8 cellular contexts compared by ENCODE assay signal in the genomic region with DNA sequence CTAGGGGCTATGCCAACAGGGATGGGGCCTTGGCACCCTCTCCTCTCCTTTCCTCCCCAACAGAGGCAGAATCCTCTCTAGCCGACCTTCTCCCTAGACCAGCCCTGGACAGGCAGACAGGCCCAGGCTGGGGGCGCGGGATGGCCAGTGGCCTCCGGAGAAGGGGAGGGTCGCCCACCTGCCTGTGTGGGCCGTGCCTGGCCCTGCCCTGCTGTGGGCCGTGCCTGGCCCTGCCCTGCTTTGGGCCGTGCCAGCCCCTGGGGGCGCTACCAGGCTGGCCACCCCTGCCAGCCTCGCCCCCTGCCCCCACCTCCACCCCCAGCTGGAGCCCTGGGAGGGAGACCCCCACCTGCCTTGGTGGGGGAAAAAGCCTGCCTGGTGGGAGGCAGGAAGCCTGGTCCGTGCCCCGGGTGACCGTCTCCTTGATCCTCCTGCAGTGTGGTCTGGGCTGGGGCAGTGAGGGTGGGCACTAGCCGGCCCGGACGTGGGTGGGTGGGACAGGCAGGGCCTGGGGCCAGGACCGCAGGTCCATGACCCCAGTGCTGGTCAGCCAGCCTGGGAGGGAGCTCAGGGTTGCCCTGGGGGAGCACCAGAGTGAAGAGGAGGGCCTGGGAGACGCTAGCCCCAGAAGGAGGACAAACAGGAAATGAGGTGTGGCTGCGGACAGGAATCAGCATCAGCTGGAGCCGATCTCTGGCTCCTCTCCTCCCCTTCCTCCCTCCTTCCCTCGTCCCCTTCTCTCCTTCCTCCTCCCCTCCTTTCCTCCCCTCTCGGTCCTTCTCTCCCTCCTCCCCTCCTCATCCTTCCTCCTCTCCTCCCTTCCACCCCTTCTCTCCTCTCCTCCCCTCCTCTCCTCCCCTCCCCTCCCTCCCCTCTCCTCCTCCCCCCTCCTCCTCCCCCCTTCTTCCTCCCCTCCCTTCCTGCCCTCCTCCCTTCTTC. TPM values are rescaled to one million over a fixed set of nuclear protein-coding genes. Genes with fewer than 3 reads are reported as not detected.
DNase-seq lines count a peak whose midpoint lies in the region; ATAC-seq and TF ChIP-seq lines count a peak whose summit lies in the region.

No MANE protein-coding gene starts in this region.

- peaks cover 47% of the 10 kb centered on the region for H3K4me1 Mint-ChIP-seq in activated naive CD8-positive, alpha-beta T cell (ENCODE audit: low read depth)
- peaks cover 96% of the 10 kb centered on the region for H3K4me1 Mint-ChIP-seq in stimulated activated naive CD8-positive, alpha-beta T cell treated with anti-CD3 and anti-CD28 coated beads, Interleukin-15, amount 100 ng/mL, for 72 hours

- no peaks in the 10 kb centered on the region for H3K27me3 ChIP-seq in Karpas-422 (ENCODE audit: low read length)
- H3K27me3 ChIP-seq in right atrium auricular region: no peaks in the 10 kb centered on the region

- no peak overlapping the region; the same call in 1 of the 2 replicates for H2AFZ ChIP-seq in Karpas-422 (ENCODE audit: low read length)

- H3K9me3 ChIP-seq in Karpas-422 (ENCODE audit: low read length) (no peaks in the 10 kb centered on the region), right atrium auricular region (no peaks in the 10 kb centered on the region)

- H3K36me3 Mint-ChIP-seq in activated naive CD8-positive, alpha-beta T cell: no peaks in the 10 kb centered on the region

- H3K27ac ChIP-seq in Karpas-422 (ENCODE audit: low read length) (peak overlapping the region; percentile 35), right atrium auricular region (peak overlapping the region; percentile 94 to 99)

- peak overlapping the region; percentile 73 for H3K27ac Mint-ChIP-seq in activated naive CD8-positive, alpha-beta T cell
- H3K27ac Mint-ChIP-seq in stimulated activated naive CD8-positive, alpha-beta T cell treated with anti-CD3 and anti-CD28 coated beads, Interleukin-15, amount 100 ng/mL, for 72 hours: peak overlapping the region; percentile 97

- peak overlapping the region; percentile 60 for H3K9ac ChIP-seq in Karpas-422 (ENCODE audit: low read length)

- H3K4me1 ChIP-seq in Karpas-422 (ENCODE audit: low read length) (peaks cover 66% of the 10 kb centered on the region), right atrium auricular region (peaks cover 0 to 83% of the 10 kb centered on the region in 2 donors)

- no peak for ATAC-seq in stimulated activated naive CD8-positive, alpha-beta T cell treated with anti-CD3 and anti-CD28 coated beads, Interleukin-15, amount 100 ng/mL, for 72 hours
- ATAC-seq in GM19467 (IDR thresholded peaks at IDR 0.05; ENCODE audit: unreplicated experiment): no peak

- no peaks in the 10 kb centered on the region for H3K9me2 ChIP-seq in Karpas-422 (replicated peaks; ENCODE audit: insufficient read depth, low read length)

- peak overlapping the region; percentile 45 for H3K4me2 ChIP-seq in Karpas-422 (ENCODE audit: low read depth, low read length, poor library complexity, severe bottlenecking)

- H4K20me1 ChIP-seq in Karpas-422 (ENCODE audit: insufficient read depth, low read depth, low read length): no peaks in the 10 kb centered on the region

- peak overlapping the region; percentile 46 for H3K4me3 Mint-ChIP-seq in activated naive CD8-positive, alpha-beta T cell
- H3K4me3 Mint-ChIP-seq in stimulated activated naive CD8-positive, alpha-beta T cell treated with anti-CD3 and anti-CD28 coated beads, Interleukin-15, amount 100 ng/mL, for 72 hours: peak overlapping the region; percentile 74 to 85

- no peaks in the 10 kb centered on the region for H3K9me3 Mint-ChIP-seq in activated naive CD8-positive, alpha-beta T cell (ENCODE audit: low read depth)
- no peaks in the 10 kb centered on the region for H3K9me3 Mint-ChIP-seq in stimulated activated naive CD8-positive, alpha-beta T cell treated with anti-CD3 and anti-CD28 coated beads, Interleukin-15, amount 100 ng/mL, for 72 hours

- DNase-seq in DMS53 (lab: John Stamatoyannopoulos, UW) (peak; percentile 74), Karpas-422 (no peak), right atrium auricular region (ENCODE audit: low spot score) (peak; percentile 77), HuH-7 (ENCODE audit: low spot score) (no peak)
- DNase-seq in stimulated activated naive CD8-positive, alpha-beta T cell treated with anti-CD3 and anti-CD28 coated beads, Interleukin-15, amount 100 ng/mL, for 72 hours: no peak
- DNase-seq in activated CD8-positive, alpha-beta memory T cell treated with anti-CD3 and anti-CD28 coated beads, Interleukin-2, amount 50 U/mL, for 48 hours: no peak

- H3K27me3 Mint-ChIP-seq in activated naive CD8-positive, alpha-beta T cell: no peaks in the 10 kb centered on the region
- H3K27me3 Mint-ChIP-seq in stimulated activated naive CD8-positive, alpha-beta T cell treated with anti-CD3 and anti-CD28 coated beads, Interleukin-15, amount 100 ng/mL, for 72 hours: no peaks in the 10 kb centered on the region

- H3K79me2 ChIP-seq in Karpas-422 (ENCODE audit: low read length): no peaks in the 10 kb centered on the region

- TF ChIP-seq CTCF in right atrium auricular region (IDR thresholded peaks at IDR 0.05): no peak

- H3K4me3 ChIP-seq in Karpas-422 (ENCODE audit: low read length) (peak overlapping the region; percentile 42; the same call in 1 of the 2 replicates), right atrium auricular region (peak overlapping the region; percentile 32 to 47)

- H3K36me3 ChIP-seq in Karpas-422 (ENCODE audit: insufficient read depth, low read length) (no peaks in the 10 kb centered on the region), right atrium auricular region (no peaks in the 10 kb centered on the region)

RNA-seq across cellular contexts. Expression of a gene that starts 5.1 kb away (rescaled TPM):
- 526 and 862 TPM in 2 replicates for total RNA-seq in Karpas-422 (2014; rRNA removed; shearing (Covaris generic); ENCODE audit: low replicate concordance)
- 100 to 1,000 TPM in 1 of 2 donors, 10 to 100 TPM in 1; 90.3 to 107 TPM for total RNA-seq in right atrium auricular region

RNA-seq across cellular contexts. Expression of a gene that starts 40.0 kb away (rescaled TPM):
- total RNA-seq in Karpas-422 (2014; rRNA removed; shearing (Covaris generic); ENCODE audit: low replicate concordance): 153 and 219 TPM in 2 replicates
- 10 to 100 TPM; 19.7 to 29.4 TPM for total RNA-seq in right atrium auricular region

RNA-seq across cellular contexts. Expression of a gene that starts 40.6 kb away (rescaled TPM):
- total RNA-seq in Karpas-422 (2014; rRNA removed; shearing (Covaris generic); ENCODE audit: low replicate concordance): 285 and 487 TPM in 2 replicates
- 1 to 10 TPM in 1 of 2 donors, under 1 TPM in 1; 0.67 to 1.4 TPM for total RNA-seq in right atrium auricular region

RNA-seq across cellular contexts. Expression of a gene that starts 40.6 kb away (rescaled TPM):
- 66.8 and 112 TPM in 2 replicates for total RNA-seq in Karpas-422 (2014; rRNA removed; shearing (Covaris generic); ENCODE audit: low replicate concordance)
- total RNA-seq in right atrium auricular region: 10 to 100 TPM; 54.8 to 55.9 TPM

Comparison
In these comparisons a context has a peak if more than half of its experiments do, and no peak if none do; other contexts are left out.
1. DNase-seq: peak in DMS53 (single experiment) and right atrium auricular region (single experiment); none in Karpas-422 (single experiment), stimulated activated naive CD8-positive, alpha-beta T cell treated with anti-CD3 and anti-CD28 coated beads, Interleukin-15, amount 100 ng/mL, for 72 hours (0 of 2), HuH-7 (single experiment) and activated CD8-positive, alpha-beta memory T cell treated with anti-CD3 and anti-CD28 coated beads, Interleukin-2, amount 50 U/mL, for 48 hours (single experiment).
2. RNA of a gene that starts 40.6 kb away (total RNA-seq): 285 to 487 TPM in Karpas-422; 0.67 to 1.4 TPM in right atrium auricular region; every median in the first group is over 100 times any median in the second.